15 cellular contexts compared by ENCODE assay signal in the genomic region with DNA sequence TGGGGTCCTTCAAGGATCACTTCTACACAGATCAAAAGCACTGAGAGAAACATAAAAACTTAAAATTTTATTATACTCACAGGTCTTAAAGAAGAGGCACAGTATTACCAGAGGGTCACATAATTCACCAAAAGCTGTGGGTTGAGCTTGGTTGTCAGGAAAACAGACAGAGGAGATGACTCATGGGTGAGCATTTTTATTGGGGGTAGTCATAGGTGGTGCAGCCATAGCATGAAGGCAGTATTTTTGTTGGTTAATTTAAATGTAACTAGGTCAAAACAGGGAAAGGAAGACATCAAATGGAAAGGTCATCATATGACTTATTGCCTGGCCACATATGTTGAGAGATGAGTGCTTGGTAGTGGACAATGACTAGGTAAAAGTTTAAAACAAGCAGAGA. TPM values are rescaled to one million over a fixed set of nuclear protein-coding genes. Genes with fewer than 3 reads are reported as not detected.
DNase-seq lines count a peak whose midpoint lies in the region; ATAC-seq, FAIRE-seq and TF ChIP-seq lines count a peak whose summit lies in the region.
"Had no signal": no experiment of that assay in that cellular context is flagged by ENCODE, and none has a peak within 500 bp of the region (broad histone marks: within the 10 kb centered on the region; RNA-seq: fewer than 3 reads in every experiment).

No MANE protein-coding gene starts in this region.

- H3K9me3 ChIP-seq in astrocyte (ENCODE audit: insufficient read depth, low read depth, low read length) (no peaks in the 10 kb centered on the region), spleen (peaks cover 0 to 28% (median 17%) of the 10 kb centered on the region in 8 donors)

- H3K27ac ChIP-seq in astrocyte (ENCODE audit: low read depth, low read length) (peak overlapping the region; percentile 85), spleen (no peak overlapping the region)

- H3K4me3 ChIP-seq in astrocyte (ENCODE audit: insufficient read depth, low read depth, low read length) (peak overlapping the region; percentile 13), spleen (no peak overlapping the region)

- no peaks in the 10 kb centered on the region for H3K27me3 Mint-ChIP-seq in astrocyte (ENCODE audit: low read depth, unreplicated experiment)
- peaks cover 15% of the 10 kb centered on the region for H3K27me3 Mint-ChIP-seq in activated naive CD4-positive, alpha-beta T cell treated with anti-CD3 and anti-CD28 coated beads for 36 hours (ENCODE audit: low read depth)
- H3K27me3 Mint-ChIP-seq in activated T-helper 17 cell treated with anti-CD3 and anti-CD28 coated beads, Interleukin-2, amount 50 U/mL, for 72 hours, result peaks cover 22% of the 10 kb centered on the region

- no peaks in the 10 kb centered on the region for H3K27me3 ChIP-seq in astrocyte (ENCODE audit: insufficient read depth, low read length)
- peaks cover 0 to 6% (median 0%) of the 10 kb centered on the region in 7 donors for H3K27me3 ChIP-seq in spleen (replicated peaks in 1 of 7)

- H3K9ac ChIP-seq in astrocyte (ENCODE audit: low read length), result peak overlapping the region; percentile 56

- no peak for TF ChIP-seq POLR2A in spleen (IDR thresholded peaks at IDR 0.05)

- H3K27ac Mint-ChIP-seq in astrocyte (ENCODE audit: unreplicated experiment), result peak overlapping the region; percentile 98
- H3K27ac Mint-ChIP-seq in activated naive CD4-positive, alpha-beta T cell treated with anti-CD3 and anti-CD28 coated beads for 36 hours, result no peak overlapping the region
- no peak overlapping the region for H3K27ac Mint-ChIP-seq in activated T-helper 17 cell treated with anti-CD3 and anti-CD28 coated beads, Interleukin-2, amount 50 U/mL, for 72 hours
- H3K27ac Mint-ChIP-seq: activated CD8-positive, alpha-beta T cell treated with anti-CD3 and anti-CD28 coated beads, Interleukin-2, amount 10 ng/mL, durations not matched to agents 7 days and 5 days; activated naive CD8-positive, alpha-beta T cell; H9; stimulated activated naive CD8-positive, alpha-beta T cell treated with anti-CD3 and anti-CD28 coated beads, Interleukin-15, Interleukin-2, amounts not matched to agents 100 ng/mL and 50 ng/mL, for 24 hours had no signal

- no peak for ATAC-seq in HG03097 (IDR thresholded peaks at IDR 0.05; ENCODE audit: low FRiP score, unreplicated experiment)
- ATAC-seq in activated T-helper 17 cell treated with anti-CD3 and anti-CD28 coated beads, Interleukin-2, amount 50 U/mL, for 72 hours (replicated peaks), result no peak
- ATAC-seq: activated CD8-positive, alpha-beta T cell treated with anti-CD3 and anti-CD28 coated beads, Interleukin-2, amount 10 ng/mL, durations not matched to agents 7 days and 5 days had no signal

- H3K4me3 Mint-ChIP-seq in astrocyte (ENCODE audit: unreplicated experiment), result peak overlapping the region; percentile 5
- H3K4me3 Mint-ChIP-seq in activated naive CD4-positive, alpha-beta T cell treated with anti-CD3 and anti-CD28 coated beads for 36 hours, result no peak overlapping the region
- H3K4me3 Mint-ChIP-seq in activated T-helper 17 cell treated with anti-CD3 and anti-CD28 coated beads, Interleukin-2, amount 50 U/mL, for 72 hours, result no peak overlapping the region
- H3K4me3 Mint-ChIP-seq: activated CD8-positive, alpha-beta T cell treated with anti-CD3 and anti-CD28 coated beads, Interleukin-2, amount 10 ng/mL, durations not matched to agents 7 days and 5 days; activated naive CD8-positive, alpha-beta T cell; H9; stimulated activated naive CD8-positive, alpha-beta T cell treated with anti-CD3 and anti-CD28 coated beads, Interleukin-15, Interleukin-2, amounts not matched to agents 100 ng/mL and 50 ng/mL, for 24 hours had no signal

- intact Hi-C loops in spleen (cut with DNase I; ENCODE audit: low total_unique reads), result no loop called here
- intact Hi-C loops in activated naive CD4-positive, alpha-beta T cell treated with anti-CD3 and anti-CD28 coated beads for 36 hours (cut with micrococcal nuclease), result no loop called here

- H3K9me3 Mint-ChIP-seq in astrocyte (ENCODE audit: unreplicated experiment), result peaks cover 10% of the 10 kb centered on the region
- H3K9me3 Mint-ChIP-seq in activated naive CD4-positive, alpha-beta T cell treated with anti-CD3 and anti-CD28 coated beads for 36 hours, result peaks cover 9% of the 10 kb centered on the region
- H3K9me3 Mint-ChIP-seq in activated T-helper 17 cell treated with anti-CD3 and anti-CD28 coated beads, Interleukin-2, amount 50 U/mL, for 72 hours, result peaks cover 9% of the 10 kb centered on the region

- H3K4me2 ChIP-seq in astrocyte (ENCODE audit: low read length), result peak overlapping the region; percentile 73

- no peaks in the 10 kb centered on the region for H3K36me3 ChIP-seq in astrocyte (ENCODE audit: insufficient read depth, low read length)
- no peaks in the 10 kb centered on the region for H3K36me3 ChIP-seq in spleen

- H3K79me2 ChIP-seq in astrocyte (ENCODE audit: insufficient read depth, low read length), result no peaks in the 10 kb centered on the region

- in situ Hi-C loops in ACHN (cut with HindIII; ENCODE audit: low pct_ligation_motif_present, low pct_unique_long_range_greater_than_20kb, low sequenced_read_pairs), result no loop called here

- peaks cover 35% of the 10 kb centered on the region for H3K4me1 Mint-ChIP-seq in astrocyte (ENCODE audit: low read depth, unreplicated experiment)
- no peaks in the 10 kb centered on the region for H3K4me1 Mint-ChIP-seq in activated naive CD4-positive, alpha-beta T cell treated with anti-CD3 and anti-CD28 coated beads for 36 hours (ENCODE audit: low read depth)
- no peaks in the 10 kb centered on the region for H3K4me1 Mint-ChIP-seq in activated T-helper 17 cell treated with anti-CD3 and anti-CD28 coated beads, Interleukin-2, amount 50 U/mL, for 72 hours
- H3K4me1 Mint-ChIP-seq: H9 had no signal

- H4K20me1 ChIP-seq in astrocyte (ENCODE audit: insufficient read depth, low read length), result no peaks in the 10 kb centered on the region

- H2AFZ ChIP-seq in astrocyte (ENCODE audit: low read depth, low read length), result peak overlapping the region; percentile 74

- CTCF ChIA-PET in activated naive CD4-positive, alpha-beta T cell treated with anti-CD3 and anti-CD28 coated beads for 36 hours (lab: Charles Lee), result no interaction called here

- peaks cover 10% of the 10 kb centered on the region for H3K4me1 ChIP-seq in astrocyte (ENCODE audit: insufficient read depth, low read length)
- H3K4me1 ChIP-seq in spleen, result no peaks in the 10 kb centered on the region

- no peaks in the 10 kb centered on the region for H3K36me3 Mint-ChIP-seq in astrocyte (ENCODE audit: low read depth, unreplicated experiment)
- no peaks in the 10 kb centered on the region for H3K36me3 Mint-ChIP-seq in activated naive CD4-positive, alpha-beta T cell treated with anti-CD3 and anti-CD28 coated beads for 36 hours (ENCODE audit: low read depth)
- no peaks in the 10 kb centered on the region for H3K36me3 Mint-ChIP-seq in activated T-helper 17 cell treated with anti-CD3 and anti-CD28 coated beads, Interleukin-2, amount 50 U/mL, for 72 hours (ENCODE audit: low read depth)

- FAIRE-seq in astrocyte (lab: Jason Lieb, UNC), result peak; percentile 67

- TF ChIP-seq CTCF in astrocyte (IDR thresholded peaks at IDR 0.05; ENCODE audit: insufficient read depth, low read depth, low read length), result no peak
- no peak for TF ChIP-seq CTCF in spleen (IDR thresholded peaks at IDR 0.05 in 8 of 11, conservative IDR thresholded peaks at IDR 0.05 in 3 of 11)

- peak; percentile 67 for DNase-seq in ACHN
- peak; percentile 92 for DNase-seq in HS-5 (ENCODE audit: low read depth)
- DNase-seq in astrocyte (ENCODE audit: low read depth), result peak; percentile 87
- peak; percentile 55 for DNase-seq in hepatic stellate cell (ENCODE audit: low spot score)
- DNase-seq in spleen, result no peak
- DNase-seq in activated naive CD4-positive, alpha-beta T cell treated with anti-CD3 and anti-CD28 coated beads for 36 hours, result no peak
- DNase-seq: activated CD8-positive, alpha-beta T cell treated with anti-CD3 and anti-CD28 coated beads, Interleukin-2, amount 10 ng/mL, durations not matched to agents 7 days and 5 days; H9; NCI-H526 treated with DMSO at 0.1 percent for 48 hours; stimulated activated CD4-positive, alpha-beta T cell treated with anti-CD3 and anti-CD28 coated beads, Interleukin-1b, Interleukin-23, amount 100 ng/mL, for 48 hours; T-helper 1 cell had no signal

RNA-seq across cellular contexts. Expression of a gene that starts 24.2 kb away (rescaled TPM):
- not detected in 2 replicates for total RNA-seq in astrocyte
- not detected for total RNA-seq in spleen
- polyA plus RNA-seq in spleen, result not detected
- total RNA-seq in activated naive CD4-positive, alpha-beta T cell treated with anti-CD3 and anti-CD28 coated beads for 36 hours, result not detected
- not detected for total RNA-seq in activated T-helper 17 cell treated with anti-CD3 and anti-CD28 coated beads, Interleukin-2, amount 50 U/mL, for 72 hours
- total RNA-seq: activated CD8-positive, alpha-beta T cell treated with anti-CD3 and anti-CD28 coated beads, Interleukin-2, amount 10 ng/mL, durations not matched to agents 7 days and 5 days; H9 had no signal

Comparison
In these comparisons a context has a peak if more than half of its experiments do, and no peak if none do; other contexts are left out.
1. DNase-seq: peak in ACHN (single experiment), HS-5 (single experiment), astrocyte (single experiment) and hepatic stellate cell (single experiment); none in spleen (single experiment) and activated naive CD4-positive, alpha-beta T cell treated with anti-CD3 and anti-CD28 coated beads for 36 hours (single experiment).